ENCODE assay signal across 10 cellular contexts in genomic region chr12:121534495-121535148, GRCh38. TPM values are rescaled to one million over a fixed set of nuclear protein-coding genes. Genes with fewer than 3 reads are reported as not detected.
DNase-seq lines count a peak whose midpoint lies in the region; ATAC-seq and TF ChIP-seq lines count a peak whose summit lies in the region.
"Had no signal": no experiment of that assay in that cellular context is flagged by ENCODE, and none has a peak within 500 bp of the region (broad histone marks: within the 10 kb centered on the region; RNA-seq: fewer than 3 reads in every experiment).

No MANE protein-coding gene starts in this region.

- H4K91ac ChIP-seq in IMR-90 (ENCODE audit: insufficient read depth, low read depth, low read length): no peak overlapping the region; the same call in 1 of the 2 replicates

- no peaks in the 10 kb centered on the region for H3K27me3 ChIP-seq in IMR-90 (ENCODE audit: control insufficient read depth, insufficient read depth, low read length)
- H3K27me3 ChIP-seq in lower lobe of right lung (ENCODE audit: low read depth): no peaks in the 10 kb centered on the region
- H3K27me3 ChIP-seq in tibial nerve: no peaks in the 10 kb centered on the region
- no peaks in the 10 kb centered on the region for H3K27me3 ChIP-seq in aorta (ENCODE audit: control insufficient read depth in 1 of 2, insufficient read depth in 2 of 2, low read length in 1 of 2)

- H2AK9ac ChIP-seq in IMR-90 (replicated peaks; ENCODE audit: low read depth, low read length, poor library complexity): no peak overlapping the region

- TF ChIP-seq POLR2A in IMR-90 (IDR thresholded peaks at IDR 0.05; ENCODE audit: low read depth, low read length): no peak
- TF ChIP-seq POLR2A in tibial nerve (IDR thresholded peaks at IDR 0.05): no peak

- peak overlapping the region; percentile 40; the same call in 1 of the 3 replicates for H2BK15ac ChIP-seq in IMR-90 (ENCODE audit: low read depth, low read length)

- in situ Hi-C loops in IMR-90 (cut with MboI; ENCODE audit: low sequenced_read_pairs): no loop called here

- H2BK5ac ChIP-seq in IMR-90 (ENCODE audit: low read depth, low read length, poor library complexity, severe bottlenecking): no peak overlapping the region

- CTCF ChIA-PET in IMR-90 (lab: Yijun Ruan, JAX): no interaction called here

- H3K4me1 ChIP-seq in IMR-90 (ENCODE audit: control insufficient read depth, insufficient read depth, low read length) (peaks cover 36% of the 10 kb centered on the region), lower lobe of right lung (peaks cover 80% of the 10 kb centered on the region), tibial nerve (peaks cover 0 to 63% (median 25%) of the 10 kb centered on the region in 4 donors), aorta (ENCODE audit: control insufficient read depth in 1 of 2, insufficient read depth in 2 of 2, low read length in 2 of 2) (no peaks in the 10 kb centered on the region)

- intact Hi-C loops in IMR-90 (cut with micrococcal nuclease) (no loop called here), lower lobe of right lung (cut with DNase I) (no loop called here), aorta (cut with DNase I) (no loop called here)

- no peak overlapping the region for H2BK20ac ChIP-seq in IMR-90 (ENCODE audit: low read depth, low read length)

- H3K18ac ChIP-seq in IMR-90 (ENCODE audit: low read depth, low read length): no peak overlapping the region

- peak overlapping the region; percentile 44; the same call in 1 of the 2 replicates for H2BK120ac ChIP-seq in IMR-90 (ENCODE audit: low read depth, low read length)

- H3K56ac ChIP-seq in IMR-90 (ENCODE audit: extremely low read depth, insufficient read depth, low read length): no peak overlapping the region

- no peak for ATAC-seq in IMR-90 (ENCODE audit: low read depth)
- ATAC-seq in lower lobe of right lung: no peak
- no peak for ATAC-seq in aorta (ENCODE audit: low FRiP score)
- no peak for ATAC-seq in GM19452 (IDR thresholded peaks at IDR 0.05; ENCODE audit: unreplicated experiment)
- no peak for ATAC-seq in HG02884 (IDR thresholded peaks at IDR 0.05; ENCODE audit: unreplicated experiment)

- no peak overlapping the region for H3K9ac ChIP-seq in IMR-90 (ENCODE audit: low read depth, low read length)
- H3K9ac ChIP-seq: GM23248 had no signal

- H3K36me3 ChIP-seq in IMR-90 (ENCODE audit: control insufficient read depth, insufficient read depth, low read length) (peaks cover 3% of the 10 kb centered on the region; the same call in 1 of the 2 replicates), lower lobe of right lung (peaks cover 6% of the 10 kb centered on the region), tibial nerve (peaks cover 0 to 24% (median 0%) of the 10 kb centered on the region in 3 donors), aorta (ENCODE audit: control insufficient read depth in 1 of 2, insufficient read depth in 2 of 2, low read length in 1 of 2) (no peaks in the 10 kb centered on the region)

- no TSS peak for BruUV-seq in IMR-90 (replicated peaks; lab: Mats Ljungman, UMichigan)

- DNase-seq in IMR-90: no peak
- DNase-seq in activated T-cell treated with anti-CD3 and anti-CD28 coated beads for 24 hours (ENCODE audit: low read depth): peak; percentile 55
- DNase-seq in lower lobe of right lung: no peak
- no peak for DNase-seq in tibial nerve (ENCODE audit: low spot score in 2 of 2)
- no peak for DNase-seq in aorta
- DNase-seq: caudate nucleus, GM23248, NCI-H2081 had no signal

- H4K5ac ChIP-seq in IMR-90 (ENCODE audit: low read depth, low read length): no peak overlapping the region

- no peak for TF ChIP-seq EP300 in tibial nerve (IDR thresholded peaks at IDR 0.05)

- H2AFZ ChIP-seq in IMR-90 (replicated peaks; ENCODE audit: low read length, poor library complexity): no peak overlapping the region
- H2AFZ ChIP-seq: GM23248 had no signal

- no peak for TF ChIP-seq RAD21 in IMR-90 (IDR thresholded peaks at IDR 0.05; ENCODE audit: low read length)

- H3K4ac ChIP-seq in IMR-90 (ENCODE audit: low read depth, low read length): no peak overlapping the region

- H3K4me2 ChIP-seq in IMR-90 (ENCODE audit: low read depth, low read length): no peak overlapping the region

- H3K14ac ChIP-seq in IMR-90 (replicated peaks; ENCODE audit: low read depth, low read length): no peak overlapping the region

- POLR2A ChIA-PET in IMR-90 (lab: Charles Lee; ENCODE audit: unreplicated experiment): no interaction called here

- TF ChIP-seq CTCF in IMR-90 (conservative IDR thresholded peaks at IDR 0.05; ENCODE audit: low read depth, low read length) (no peak), lower lobe of right lung (IDR thresholded peaks at IDR 0.05) (no peak), tibial nerve (IDR thresholded peaks at IDR 0.05) (no peak)

- H3K27ac ChIP-seq in IMR-90 (ENCODE audit: insufficient read depth, low read length) (no peak overlapping the region), lower lobe of right lung (peak overlapping the region; percentile 96), tibial nerve (peak overlapping the region in 3 of 4 donors; percentile 8 to 36 (median 31)), aorta (ENCODE audit: low read depth in 1 of 2, low read length in 2 of 2) (no peak overlapping the region)
- H3K27ac ChIP-seq: GM23248 had no signal

- H2AK5ac ChIP-seq in IMR-90 (ENCODE audit: low read depth, low read length): peak overlapping the region; percentile 89; the same call in 1 of the 2 replicates

- WGBS in IMR-90 (ENCODE audit: extremely low coverage in 2 of 2, insufficient read length in 1 of 2), 2 experiments: 84% methylated on average over 8 of the region's 14 CpGs; no CpG with 5 or more reads in 1 of the 2 experiments
- 74% methylated on average over 14 of the region's 14 CpGs for WGBS in tibial nerve, 2 donors
- 92 to 93% methylated on average over 14 of the region's 14 CpGs for WGBS in aorta, 2 donors

- no peak overlapping the region for H4K8ac ChIP-seq in IMR-90 (ENCODE audit: low read depth in 2 of 2, low read length in 2 of 2)

- peaks cover 11 to 61% of the 10 kb centered on the region in 2 experiments for H3K79me1 ChIP-seq in IMR-90 (ENCODE audit: low read depth in 1 of 2, low read length in 2 of 2)

- H3K9me3 ChIP-seq in IMR-90 (ENCODE audit: control insufficient read depth, insufficient read depth, low read length) (no peaks in the 10 kb centered on the region), lower lobe of right lung (no peaks in the 10 kb centered on the region), tibial nerve (no peaks in the 10 kb centered on the region), aorta (ENCODE audit: control insufficient read depth, low read length) (no peaks in the 10 kb centered on the region)

- H3K4me3 ChIP-seq in IMR-90 (ENCODE audit: insufficient read depth, low read depth, low read length): no peak overlapping the region
- H3K4me3 ChIP-seq in lower lobe of right lung: no peak overlapping the region
- no peak overlapping the region for H3K4me3 ChIP-seq in tibial nerve
- H3K4me3 ChIP-seq in aorta (ENCODE audit: low read length in 2 of 2): no peak overlapping the region
- H3K4me3 ChIP-seq: GM23248 had no signal

- H4K20me1 ChIP-seq in IMR-90 (ENCODE audit: insufficient read depth, low read length): peaks cover 12% of the 10 kb centered on the region; the same call in 1 of the 2 replicates

- dilution Hi-C loops in IMR-90 (cut with HindIII; ENCODE audit: low sequenced_read_pairs, unreplicated experiment): no loop called here

- no peak overlapping the region for H3K23ac ChIP-seq in IMR-90 (ENCODE audit: low read depth, low read length)

- peaks cover 37% of the 10 kb centered on the region; the same call in 1 of the 2 replicates for H3K9me1 ChIP-seq in IMR-90 (ENCODE audit: insufficient read depth, low read length)

TF ChIP-seq in IMR-90, 13 proteins besides CTCF, POLR2A, EP300 and RAD21:
- TF ChIP-seq BHLHE40 (IDR thresholded peaks at IDR 0.05; ENCODE audit: low read depth, low read length): no peak
- 0 out of 2 replicates have a peak, but pooled peaks have one; percentile 36 for TF ChIP-seq MAFK (IDR thresholded peaks at IDR 0.05; ENCODE audit: low read depth, low read length)
- TF ChIP-seq NFE2L2 (IDR thresholded peaks at IDR 0.05; ENCODE audit: low read depth, low read length): no peak

RNA-seq across cellular contexts. Expression of gene KDM2B, which starts 46.2 kb away (rescaled TPM):
- 21.1 and 24.2 TPM in 2 replicates for total RNA-seq in IMR-90 (2012; rRNA removed)
- 22.6 and 30.7 TPM in 2 replicates for polyA plus RNA-seq in IMR-90 (2012; rRNA removed)
- 19.7 and 20.6 TPM in 2 replicates for polyA plus RNA-seq in IMR-90 (2012; cell fraction: cytosol; rRNA removed)
- 51.3 and 95.2 TPM in 2 replicates for polyA plus RNA-seq in IMR-90 (2012; cell fraction: nucleus; rRNA removed; ENCODE audit: low replicate concordance)
- total RNA-seq in lower lobe of right lung: 36.8 TPM
- total RNA-seq in tibial nerve: 10 to 100 TPM; 15.5 to 32.2 (median 20.8) TPM
- 10 to 100 TPM; 12.8 to 28.0 TPM for total RNA-seq in aorta
- 10 to 100 TPM in 1 of 2 donors, 1 to 10 TPM in 1; 8.0 to 15.7 TPM for polyA plus RNA-seq in aorta

Comparison
In these comparisons a context has a peak if more than half of its experiments do, and no peak if none do; other contexts are left out.
1. H3K27ac ChIP-seq: peak in lower lobe of right lung (single experiment) and tibial nerve (3 of 4); none in IMR-90 (single experiment) and aorta (0 of 2).